ENCODE assay signal across 1 cellular context in genomic region chr2:70142590-70143313, GRCh38.
TF ChIP-seq lines count a peak whose summit lies in the region.

No MANE protein-coding gene starts in this region.

TF ChIP-seq in H1, 55 proteins besides CTCF, POLR2A, EP300 and RAD21 (continued from another document):
- peak; percentile 96 for TF ChIP-seq EGR1 (IDR thresholded peaks at IDR 0.05; ENCODE audit: borderline replicate concordance, low read depth, low read length)
- TF ChIP-seq YY1 (IDR thresholded peaks at IDR 0.05; ENCODE audit: low read depth, low read length): peak; percentile 72; the same call in 1 of the 2 replicates
- TF ChIP-seq SIN3A (conservative IDR thresholded peaks at IDR 0.05 in 1 of 2, IDR thresholded peaks at IDR 0.05 in 1 of 2; ENCODE audit: low read depth in 1 of 2, low read length in 2 of 2): peak in 1 of 2 experiments; percentile 86; a peak in 2 of 4 replicates
- peak; percentile 66 for TF ChIP-seq TAF7 (optimal IDR thresholded peaks at IDR 0.05; ENCODE audit: borderline replicate concordance, low read depth, low read length)
- no peak for TF ChIP-seq CBX5 (IDR thresholded peaks at IDR 0.05; ENCODE audit: low read depth, low read length)
- peak; percentile 85 for TF ChIP-seq SP4 (IDR thresholded peaks at IDR 0.05; ENCODE audit: low read length)
- no peak for TF ChIP-seq NANOG (IDR thresholded peaks at IDR 0.05; ENCODE audit: insufficient read depth, low read depth, low read length, poor library complexity, severe bottlenecking)
- TF ChIP-seq E2F6 (IDR thresholded peaks at IDR 0.05): peak; percentile 82
- peak; percentile 66 for TF ChIP-seq CEBPB (IDR thresholded peaks at IDR 0.05; ENCODE audit: low read depth, low read length)
- TF ChIP-seq ZNF274 (IDR thresholded peaks at IDR 0.05; ENCODE audit: borderline replicate concordance, extremely low read depth, low read length): no peak
- peak; percentile 5 to 84; a peak in 2 of 4 replicates for TF ChIP-seq HDAC2 (IDR thresholded peaks at IDR 0.05; ENCODE audit: borderline replicate concordance in 1 of 2, low read depth in 2 of 2, low read length in 2 of 2)
- TF ChIP-seq KDM4A (IDR thresholded peaks at IDR 0.05; ENCODE audit: low read depth, low read length, severe bottlenecking): peak; percentile 56
- TF ChIP-seq SIX5 (IDR thresholded peaks at IDR 0.05; ENCODE audit: low read depth, low read length): no peak; the same call in 1 of the 2 replicates
- no peak for TF ChIP-seq SP2 (IDR thresholded peaks at IDR 0.05; ENCODE audit: low read length)
- TF ChIP-seq CHD7 (IDR thresholded peaks at IDR 0.05; ENCODE audit: insufficient replicate concordance, low read length): no peak
- peak; percentile 99 for TF ChIP-seq JUND (IDR thresholded peaks at IDR 0.05; ENCODE audit: low read length)
- peak; percentile 89 for TF ChIP-seq TBP (IDR thresholded peaks at IDR 0.05; ENCODE audit: low read depth, low read length)
- TF ChIP-seq TCF12 (IDR thresholded peaks at IDR 0.05; ENCODE audit: low read depth, low read length): peak; percentile 59; the same call in 1 of the 2 replicates
- TF ChIP-seq CREB1 (IDR thresholded peaks at IDR 0.05): peak; percentile 99
- peak; percentile 64; the same call in 1 of the 2 replicates for TF ChIP-seq CHD2 (IDR thresholded peaks at IDR 0.05; ENCODE audit: low read length)
- TF ChIP-seq, protein P1, sequence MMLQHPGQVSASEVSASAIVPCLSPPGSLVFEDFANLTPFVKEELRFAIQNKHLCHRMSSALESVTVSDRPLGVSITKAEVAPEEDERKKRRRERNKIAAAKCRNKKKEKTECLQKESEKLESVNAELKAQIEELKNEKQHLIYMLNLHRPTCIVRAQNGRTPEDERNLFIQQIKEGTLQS (IDR thresholded peaks at IDR 0.05; ENCODE audit: insufficient read depth, low read depth, low read length): peak; percentile 93
- TF ChIP-seq RXRA (IDR thresholded peaks at IDR 0.05; ENCODE audit: insufficient read depth, low read depth, low read length): no peak
- no peak for TF ChIP-seq SP1 (IDR thresholded peaks at IDR 0.05; ENCODE audit: low read depth, low read length)
- peak; percentile 92 for TF ChIP-seq TAF1 (IDR thresholded peaks at IDR 0.05; ENCODE audit: low read depth, low read length)
- TF ChIP-seq CTBP2 (IDR thresholded peaks at IDR 0.05; ENCODE audit: borderline replicate concordance, insufficient read depth, insufficient read length, low read length): peak; percentile 91
- TF ChIP-seq SAP30 (IDR thresholded peaks at IDR 0.05; ENCODE audit: insufficient read depth, insufficient replicate concordance, low read length): no peak
- TF ChIP-seq RFX5 (IDR thresholded peaks at IDR 0.05; ENCODE audit: borderline replicate concordance, low read depth, low read length): peak; percentile 23; the same call in 1 of the 2 replicates
- TF ChIP-seq, protein P2, sequence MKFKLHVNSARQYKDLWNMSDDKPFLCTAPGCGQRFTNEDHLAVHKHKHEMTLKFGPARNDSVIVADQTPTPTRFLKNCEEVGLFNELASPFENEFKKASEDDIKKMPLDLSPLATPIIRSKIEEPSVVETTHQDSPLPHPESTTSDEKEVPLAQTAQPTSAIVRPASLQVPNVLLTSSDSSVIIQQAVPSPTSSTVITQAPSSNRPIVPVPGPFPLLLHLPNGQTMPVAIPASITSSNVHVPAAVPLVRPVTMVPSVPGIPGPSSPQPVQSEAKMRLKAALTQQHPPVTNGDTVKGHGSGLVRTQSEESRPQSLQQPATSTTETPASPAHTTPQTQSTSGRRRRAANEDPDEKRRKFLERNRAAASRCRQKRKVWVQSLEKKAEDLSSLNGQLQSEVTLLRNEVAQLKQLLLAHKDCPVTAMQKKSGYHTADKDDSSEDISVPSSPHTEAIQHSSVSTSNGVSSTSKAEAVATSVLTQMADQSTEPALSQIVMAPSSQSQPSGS (IDR thresholded peaks at IDR 0.05; ENCODE audit: low read length): peak; percentile 99
- TF ChIP-seq ASH2L (IDR thresholded peaks at IDR 0.05; ENCODE audit: low read length): peak; percentile 2
- TF ChIP-seq KDM5A (IDR thresholded peaks at IDR 0.05; ENCODE audit: low read length): no peak; the same call in 1 of the 2 replicates
- TF ChIP-seq CBX8 (IDR thresholded peaks at IDR 0.05; ENCODE audit: borderline replicate concordance, low read depth, low read length): no peak
- TF ChIP-seq MAFK (IDR thresholded peaks at IDR 0.05; ENCODE audit: low read depth, low read length): no peak
- TF ChIP-seq EZH2 (IDR thresholded peaks at IDR 0.05; ENCODE audit: low read depth, low read length, severe bottlenecking): no peak
- TF ChIP-seq KDM1A (IDR thresholded peaks at IDR 0.05; ENCODE audit: borderline replicate concordance, low read length): no peak
- TF ChIP-seq BACH1 (IDR thresholded peaks at IDR 0.05; ENCODE audit: low read length): peak; percentile 59; the same call in 1 of the 2 replicates
- peak; percentile 62 for TF ChIP-seq SRF (IDR thresholded peaks at IDR 0.05; ENCODE audit: low read depth, low read length)
- TF ChIP-seq RBBP5 (IDR thresholded peaks at IDR 0.05; ENCODE audit: borderline replicate concordance, low read depth, low read length): no peak
- peak; percentile 66; the same call in 1 of the 2 replicates for TF ChIP-seq BRCA1 (IDR thresholded peaks at IDR 0.05; ENCODE audit: low read depth, low read length)
- no peak for TF ChIP-seq HDAC6 (IDR thresholded peaks at IDR 0.05; ENCODE audit: low read depth, low read length)
- TF ChIP-seq GTF2F1 (IDR thresholded peaks at IDR 0.05; ENCODE audit: borderline replicate concordance, low read depth, low read length): peak; percentile 85; the same call in 1 of the 2 replicates
